23 cellular contexts compared by ENCODE assay signal in genomic region chr3:193890036-193890897, GRCh38.
"Had no signal": no experiment of that assay in that cellular context is flagged by ENCODE, and none has a peak within 500 bp of the region (broad histone marks: within the 10 kb centered on the region; RNA-seq: fewer than 3 reads in every experiment).

No MANE protein-coding gene starts in this region.

- H3K4me3 Mint-ChIP-seq: activated naive CD8-positive, alpha-beta T cell; activated T-cell treated with anti-CD3 and anti-CD28 coated beads, Interleukin-2, amount 50 U/mL, for 24 hours; effector memory CD8-positive, alpha-beta T cell; memory B cell; naive thymus-derived CD4-positive, alpha-beta T cell; neural crest cell; stimulated activated naive CD8-positive, alpha-beta T cell treated with anti-CD3 and anti-CD28 coated beads, Interleukin-15, Interleukin-2, amounts not matched to agents 100 ng/mL and 50 ng/mL, for 24 hours had no signal

- H3K4me3 ChIP-seq: adrenal gland, dorsolateral prefrontal cortex, esophagus muscularis mucosa, suprapubic skin, tibial nerve had no signal

- H3K27me3 Mint-ChIP-seq: activated naive CD8-positive, alpha-beta T cell; activated T-cell treated with anti-CD3 and anti-CD28 coated beads, Interleukin-2, amount 50 U/mL, for 24 hours; memory B cell; stimulated activated naive CD8-positive, alpha-beta T cell treated with anti-CD3 and anti-CD28 coated beads, Interleukin-15, Interleukin-2, amounts not matched to agents 100 ng/mL and 50 ng/mL, for 24 hours had no signal

- H3K36me3 Mint-ChIP-seq: activated naive CD8-positive, alpha-beta T cell; naive thymus-derived CD4-positive, alpha-beta T cell had no signal

- FAIRE-seq: astrocyte, frontal cortex had no signal

- H3K4me1 ChIP-seq: adrenal gland had no signal

- H3K9me3 Mint-ChIP-seq: activated T-cell treated with anti-CD3 and anti-CD28 coated beads, Interleukin-2, amount 50 U/mL, for 24 hours; activated T-helper 2 cell treated with anti-CD3 and anti-CD28 coated beads, Interferon-gamma antibody, Interleukin-2, Interleukin-4, amounts not matched to agents 10 μg/mL and 5 μg/mL and 100 μg/mL, durations not matched to agents 14 hours and 24 hours and 36 hours; effector memory CD8-positive, alpha-beta T cell; stimulated activated naive CD8-positive, alpha-beta T cell treated with anti-CD3 and anti-CD28 coated beads, Interleukin-15, Interleukin-2, amounts not matched to agents 100 ng/mL and 50 ng/mL, for 24 hours had no signal

- H3K36me3 ChIP-seq: adrenal gland, esophagus muscularis mucosa, suprapubic skin, tibial nerve had no signal

- DNase-seq: activated CD8-positive, alpha-beta memory T cell treated with anti-CD3 and anti-CD28 coated beads for 24 hours; activated CD8-positive, alpha-beta memory T cell treated with anti-CD3 and anti-CD28 coated beads, Interleukin-2, amount 50 U/mL, for 4 hours; activated naive CD4-positive, alpha-beta T cell; activated T-cell treated with anti-CD3 and anti-CD28 coated beads, Interleukin-2, amount 50 U/mL, for 24 hours; adrenal gland; central memory CD4-positive, alpha-beta T cell; dorsolateral prefrontal cortex; effector memory CD8-positive, alpha-beta T cell; hippocampal formation; left cardiac atrium; naive thymus-derived CD4-positive, alpha-beta T cell; stimulated activated CD4-positive, alpha-beta T cell treated with anti-CD3 and anti-CD28 coated beads, Interleukin-12 subunit alpha, Interleukin-12 subunit beta, amount 100 ng/mL, for 4 hours; T-helper 9 cell had no signal

- ATAC-seq: effector memory CD8-positive, alpha-beta T cell; left cardiac atrium; naive thymus-derived CD4-positive, alpha-beta T cell had no signal

- H3K27ac Mint-ChIP-seq: activated naive CD8-positive, alpha-beta T cell; activated T-cell treated with anti-CD3 and anti-CD28 coated beads, Interleukin-2, amount 50 U/mL, for 24 hours; activated T-helper 2 cell treated with anti-CD3 and anti-CD28 coated beads, Interferon-gamma antibody, Interleukin-2, Interleukin-4, amounts not matched to agents 10 μg/mL and 5 μg/mL and 100 μg/mL, durations not matched to agents 14 hours and 24 hours and 36 hours; effector memory CD8-positive, alpha-beta T cell; memory B cell; naive thymus-derived CD4-positive, alpha-beta T cell; stimulated activated naive CD8-positive, alpha-beta T cell treated with anti-CD3 and anti-CD28 coated beads, Interleukin-15, Interleukin-2, amounts not matched to agents 100 ng/mL and 50 ng/mL, for 24 hours had no signal

- H3K27me3 ChIP-seq: adrenal gland, dorsolateral prefrontal cortex, esophagus muscularis mucosa, suprapubic skin, tibial nerve had no signal

- H3K9me3 ChIP-seq: adrenal gland, suprapubic skin had no signal
